Comparison of ENCODE assay signal across 1 cellular context in genomic region chr14:101578489-101578888, GRCh38.
TF ChIP-seq lines count a peak whose summit lies in the region.

No MANE protein-coding gene starts in this region.

TF ChIP-seq in HepG2, 621 proteins besides CTCF, POLR2A, EP300 and RAD21 (continued from another document):
- TF ChIP-seq SNAPC4 (CRISPR knock-in tag; IDR thresholded peaks at IDR 0.05) = no peak
